20 cellular contexts compared by ENCODE assay signal in the genomic region with DNA sequence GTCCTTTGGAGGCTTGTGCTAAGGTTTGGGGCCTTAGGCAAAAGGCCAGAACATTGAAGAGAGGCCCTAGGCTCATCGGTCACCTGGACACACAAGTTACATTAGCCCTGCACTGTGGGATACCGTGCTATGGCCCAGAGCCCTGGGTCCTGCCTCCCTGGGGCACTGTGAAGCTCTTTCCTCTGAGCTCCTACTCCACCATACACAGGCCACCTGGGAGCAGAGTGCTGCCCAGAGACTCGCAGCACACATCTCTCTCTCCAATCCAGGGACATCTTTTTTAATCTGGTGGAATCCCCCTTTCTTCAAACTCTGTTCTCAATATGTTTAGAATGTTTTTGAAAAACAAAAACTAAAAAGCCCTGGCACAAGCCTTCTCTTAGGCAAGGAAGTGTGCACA.
DNase-seq lines count a peak whose midpoint lies in the region; ATAC-seq, FAIRE-seq and TF ChIP-seq lines count a peak whose summit lies in the region.
"Had no signal": no experiment of that assay in that cellular context is flagged by ENCODE, and none has a peak within 500 bp of the region (broad histone marks: within the 10 kb centered on the region; RNA-seq: fewer than 3 reads in every experiment).

No MANE protein-coding gene starts in this region.

- H3K4me3 ChIP-seq in Karpas-422 (ENCODE audit: low read length) (no peak overlapping the region), neuronal stem cell (ENCODE audit: low read length in 2 of 2) (no peak overlapping the region), thyroid gland (replicated peaks in 1 of 3) (no peak overlapping the region), kidney (ENCODE audit: low read length in 2 of 2) (no peak overlapping the region)
- H3K4me3 ChIP-seq: PC-9 had no signal

- no peak overlapping the region for H3T11ph ChIP-seq in H9 (ENCODE audit: low read length)

- H3K4me1 ChIP-seq in H9 (ENCODE audit: insufficient read depth, low read length), result peaks cover 3% of the 10 kb centered on the region; the same call in 1 of the 2 replicates
- H3K4me1 ChIP-seq in Karpas-422 (ENCODE audit: low read length), result no peaks in the 10 kb centered on the region
- peaks cover 1 to 8% of the 10 kb centered on the region in 2 donors for H3K4me1 ChIP-seq in neuronal stem cell (ENCODE audit: control insufficient read depth in 2 of 2, insufficient read depth in 1 of 2, low read depth in 1 of 2, low read length in 2 of 2)
- no peaks in the 10 kb centered on the region for H3K4me1 ChIP-seq in thyroid gland
- H3K4me1 ChIP-seq in kidney (ENCODE audit: control insufficient read depth in 1 of 2, insufficient read depth in 1 of 2, low read depth in 1 of 2, low read length in 2 of 2), result no peaks in the 10 kb centered on the region

- H2AK5ac ChIP-seq in H9 (ENCODE audit: insufficient read length, low read length), result no peak overlapping the region
- no peak overlapping the region for H2AK5ac ChIP-seq in neuronal stem cell (ENCODE audit: low read depth, low read length)

- FAIRE-seq in kidney (lab: Jason Lieb, UNC), result no peak

- H3K9ac ChIP-seq in H9 (ENCODE audit: extremely low read depth, insufficient read length, low read length) (no peak overlapping the region), Karpas-422 (ENCODE audit: low read length) (no peak overlapping the region), neuronal stem cell (ENCODE audit: low read depth, low read length, poor library complexity) (no peak overlapping the region), kidney (ENCODE audit: low read length in 2 of 2) (no peak overlapping the region)

- H3K9me3 ChIP-seq in H9 (ENCODE audit: control insufficient read depth, low read depth, low read length) (no peaks in the 10 kb centered on the region), Karpas-422 (ENCODE audit: low read length) (no peaks in the 10 kb centered on the region), neuronal stem cell (replicated peaks in 1 of 2; ENCODE audit: control insufficient read depth in 2 of 2, insufficient read depth in 1 of 2, low read depth in 1 of 2, low read length in 2 of 2) (no peaks in the 10 kb centered on the region), thyroid gland (no peaks in the 10 kb centered on the region), kidney (ENCODE audit: control insufficient read depth in 1 of 2, low read length in 2 of 2) (no peaks in the 10 kb centered on the region)

- H4K20me1 ChIP-seq in H9 (ENCODE audit: control insufficient read depth, insufficient read depth, insufficient read length) (no peaks in the 10 kb centered on the region), Karpas-422 (ENCODE audit: insufficient read depth, low read depth, low read length) (peaks cover 18% of the 10 kb centered on the region; the same call in 1 of the 2 replicates)

- H3K36me3 ChIP-seq in Karpas-422 (ENCODE audit: insufficient read depth, low read length), result no peaks in the 10 kb centered on the region
- H3K36me3 ChIP-seq in neuronal stem cell (replicated peaks in 1 of 2; ENCODE audit: control insufficient read depth in 2 of 2, insufficient read depth in 2 of 2, low read length in 2 of 2), result peaks cover 0 to 18% of the 10 kb centered on the region in 2 donors
- no peaks in the 10 kb centered on the region for H3K36me3 ChIP-seq in thyroid gland
- no peaks in the 10 kb centered on the region for H3K36me3 ChIP-seq in kidney (ENCODE audit: control insufficient read depth in 1 of 2, insufficient read depth in 2 of 2, low read length in 2 of 2)

- ATAC-seq in GM18868 (IDR thresholded peaks at IDR 0.05; ENCODE audit: unreplicated experiment), result peak; percentile 41
- ATAC-seq: SK-N-SH treated with all-trans-retinoic acid at 6 μM for 48 hours had no signal

- no peak overlapping the region; the same call in 1 of the 2 replicates for H3K14ac ChIP-seq in H9 (ENCODE audit: insufficient read depth, low read length)
- no peak overlapping the region for H3K14ac ChIP-seq in neuronal stem cell (ENCODE audit: low read length)

- H3K4me2 ChIP-seq in H9 (ENCODE audit: insufficient read depth, insufficient read length, low read length) (no peak overlapping the region), Karpas-422 (ENCODE audit: low read depth, low read length, poor library complexity, severe bottlenecking) (no peak overlapping the region), neuronal stem cell (ENCODE audit: insufficient read depth, low read length, poor library complexity, severe bottlenecking) (no peak overlapping the region)
- H3K4me2 ChIP-seq: PC-9 had no signal

- peak overlapping the region in 2 of 3 experiments; percentile 6 to 11; a peak in 1 of 7 replicates for H3K27ac Mint-ChIP-seq in H9

- H4K91ac ChIP-seq in H9 (ENCODE audit: insufficient read length, low read depth, low read length) (no peak overlapping the region), neuronal stem cell (ENCODE audit: low read depth, low read length, poor library complexity) (no peak overlapping the region)

- H3K4ac ChIP-seq in H9 (ENCODE audit: low read depth, low read length) (no peak overlapping the region), neuronal stem cell (ENCODE audit: low read length) (no peak overlapping the region)

- H2BK20ac ChIP-seq in H9 (ENCODE audit: low read depth, low read length, poor library complexity, severe bottlenecking), result no peak overlapping the region

- no peak overlapping the region for H2BK120ac ChIP-seq in H9 (ENCODE audit: low read depth, low read length, poor library complexity, severe bottlenecking)
- H2BK120ac ChIP-seq in neuronal stem cell (ENCODE audit: low read depth, low read length), result no peak overlapping the region

- no peak overlapping the region for H2BK15ac ChIP-seq in H9 (ENCODE audit: low read depth, low read length)
- H2BK15ac ChIP-seq in neuronal stem cell (ENCODE audit: low read length), result no peak overlapping the region

- H2AFZ ChIP-seq in H9 (ENCODE audit: low read length), result no peak overlapping the region
- no peak overlapping the region for H2AFZ ChIP-seq in Karpas-422 (ENCODE audit: low read length)
- H2AFZ ChIP-seq in neuronal stem cell (ENCODE audit: low read length), result no peak overlapping the region
- H2AFZ ChIP-seq: PC-9 had no signal

- H3K23ac ChIP-seq in H9 (ENCODE audit: insufficient read length, low read depth, low read length) (no peak overlapping the region), neuronal stem cell (ENCODE audit: low read depth, low read length, poor library complexity) (no peak overlapping the region)

- no peak overlapping the region for H2BK12ac ChIP-seq in H9 (ENCODE audit: insufficient read length, low read depth, low read length)
- H2BK12ac ChIP-seq in neuronal stem cell (ENCODE audit: low read length), result no peak overlapping the region

- no peaks in the 10 kb centered on the region for H3K27me3 ChIP-seq in H9 (ENCODE audit: insufficient read depth, low read length)
- 0 out of 2 replicates have a peak, but pooled peaks cover 3% of the 10 kb centered on the region for H3K27me3 ChIP-seq in Karpas-422 (ENCODE audit: low read length)
- no peaks in the 10 kb centered on the region for H3K27me3 ChIP-seq in neuronal stem cell (ENCODE audit: control insufficient read depth in 3 of 3, insufficient read depth in 3 of 3, low read depth in 1 of 3, low read length in 3 of 3)
- H3K27me3 ChIP-seq in thyroid gland, result no peaks in the 10 kb centered on the region

- no CpG with 5 or more reads among the region's 3 CpGs for WGBS in H9 (ENCODE audit: extremely low coverage, insufficient read length, low lambda C conversion rate)
- WGBS in neuronal stem cell (ENCODE audit: extremely low coverage in 2 of 2, insufficient read length in 2 of 2, insufficient replicate concordance in 1 of 2), 2 donors, result no CpG with 5 or more reads among the region's 3 CpGs
- 91 to 94% methylated on average over 3 of the region's 3 CpGs for WGBS in thyroid gland, 2 donors

- H3K4me1 Mint-ChIP-seq in H9, result peaks cover 25 to 30% of the 10 kb centered on the region in 2 experiments

- no peak overlapping the region for H3K4me3 Mint-ChIP-seq in H9
- H3K4me3 Mint-ChIP-seq: CD4-positive, CD25-positive, alpha-beta regulatory T cell had no signal

- TF ChIP-seq POLR2A in thyroid gland (IDR thresholded peaks at IDR 0.05), result no peak

- H4K5ac ChIP-seq in H9 (ENCODE audit: insufficient read length, low read depth, low read length), result no peak overlapping the region

- H3K9me3 Mint-ChIP-seq in H9, result no peaks in the 10 kb centered on the region

- H3K56ac ChIP-seq in H9 (ENCODE audit: insufficient read length, low read depth, low read length), result no peak overlapping the region

- H3K79me1 ChIP-seq in H9 (ENCODE audit: insufficient read depth, low read depth, low read length, poor library complexity, severe bottlenecking) (no peaks in the 10 kb centered on the region), neuronal stem cell (ENCODE audit: low read depth, low read length) (no peaks in the 10 kb centered on the region)

- H2BK5ac ChIP-seq in H9 (ENCODE audit: insufficient read length, low read length) (no peak overlapping the region), neuronal stem cell (ENCODE audit: low read length) (no peak overlapping the region)

- H3K27ac ChIP-seq in H9 (ENCODE audit: insufficient read length, low read depth, low read length) (no peak overlapping the region), Karpas-422 (ENCODE audit: low read length) (no peak overlapping the region), neuronal stem cell (replicated peaks; ENCODE audit: low read length) (no peak overlapping the region), thyroid gland (no peak overlapping the region), kidney (ENCODE audit: low read depth in 2 of 2, low read length in 2 of 2) (no peak overlapping the region)
- H3K27ac ChIP-seq: PC-9, RWPE1 had no signal

- H3K79me2 ChIP-seq in H9 (ENCODE audit: insufficient read depth, low read length) (no peaks in the 10 kb centered on the region), Karpas-422 (ENCODE audit: low read length) (no peaks in the 10 kb centered on the region)

- H4K8ac ChIP-seq in H9 (replicated peaks; ENCODE audit: insufficient read length, low read depth, low read length) (no peak overlapping the region), neuronal stem cell (ENCODE audit: low read depth, low read length) (no peak overlapping the region)

- TF ChIP-seq CTCF in H9 (conservative IDR thresholded peaks at IDR 0.05) (no peak), thyroid gland (IDR thresholded peaks at IDR 0.05) (no peak), kidney (IDR thresholded peaks at IDR 0.05; ENCODE audit: borderline replicate concordance, extremely low read depth, insufficient read depth) (no peak)

- no peaks in the 10 kb centered on the region for H3K9me2 ChIP-seq in Karpas-422 (replicated peaks; ENCODE audit: insufficient read depth, low read length)

- H3K18ac ChIP-seq in H9 (ENCODE audit: insufficient read length, low read depth, low read length), result no peak overlapping the region
- H3K18ac ChIP-seq in neuronal stem cell (ENCODE audit: low read length), result peak overlapping the region; percentile 65

- DNase-seq in H9 (no peak), Karpas-422 (peak; percentile 36), neuronal stem cell (ENCODE audit: low spot score) (no peak), thyroid gland (no peak), NOMO-1 (lab: John Stamatoyannopoulos, UW; ENCODE audit: unreplicated experiment in 2 of 2) (no peak), kidney (no peak)
- DNase-seq: CD4-positive, CD25-positive, alpha-beta regulatory T cell; EL; HCEC 1CT; Kasumi-1; MM.1S; NCI-H1092; NCI-H1436; NCI-H2029 treated with DMSO at 0.1 percent for 48 hours; NCI-H226; NCI-H510A treated with DMSO at 0.1 percent for 48 hours; PC-9 had no signal

- H3K27me3 Mint-ChIP-seq in H9 (ENCODE audit: low read depth), result no peaks in the 10 kb centered on the region
- H3K27me3 Mint-ChIP-seq: CD4-positive, CD25-positive, alpha-beta regulatory T cell had no signal

- no peaks in the 10 kb centered on the region for H3K23me2 ChIP-seq in H9 (ENCODE audit: insufficient read length, low read depth, low read length, poor library complexity, severe bottlenecking)

- intact Hi-C loops in thyroid gland (cut with DNase I), result no loop called here
- intact Hi-C loops in kidney (cut with DNase I), result no loop called here

- H3K36me3 Mint-ChIP-seq in H9 (ENCODE audit: insufficient read depth in 1 of 3, low read depth in 3 of 3), result peaks cover 3 to 24% (median 11%) of the 10 kb centered on the region in 3 experiments; a peak in 6 of 7 replicates
